8 cellular contexts compared by ENCODE assay signal in genomic region chr7:33905389-33906032, GRCh38. TPM values are rescaled to one million over a fixed set of nuclear protein-coding genes. Genes with fewer than 3 reads are reported as not detected.
A peak's percentile ranks its signal among the peaks of the same experiment; 100 is the strongest.
DNase-seq lines count a peak whose midpoint lies in the region; TF ChIP-seq lines count a peak whose summit lies in the region.

TSS of gene BMPER (plus strand) at chr7:33905539. CDS start at chr7:33905614, 75 bp downstream.

- H3K36me3 ChIP-seq in SK-N-MC (ENCODE audit: insufficient read depth, low read length) (no peaks in the 10 kb centered on the region), muscle layer of colon (ENCODE audit: insufficient read depth, low read length) (no peaks in the 10 kb centered on the region), urinary bladder (ENCODE audit: insufficient read depth) (no peaks in the 10 kb centered on the region)

- H3K4me1 ChIP-seq in muscle layer of colon (ENCODE audit: insufficient read depth, low read length) (peaks cover 5% of the 10 kb centered on the region), urinary bladder (ENCODE audit: insufficient read depth) (no peaks in the 10 kb centered on the region)

- POLR2A ChIA-PET in HEK293T (lab: Yijun Ruan, JAX), result interaction anchor here (1.0 to 2.2 kb wide), 9 partner anchors 11 to 843 kb away, joined by 3 to 13 read pairs (median 5); partner anchors contain the start of gene NT5C3A

- peaks cover 0 to 5% of the 10 kb centered on the region in 2 donors for H3K27me3 ChIP-seq in muscle layer of colon (ENCODE audit: control insufficient read depth in 1 of 2, insufficient read depth in 2 of 2, low read length in 2 of 2)

- 6% methylated on average over 42 of the region's 47 CpGs for WGBS in urinary bladder

- no peak within 1 kb of the TSS for H3K27ac ChIP-seq in SK-N-MC
- H3K27ac ChIP-seq in muscle layer of colon (ENCODE audit: low read depth, low read length), result no peak within 1 kb of the TSS
- peak within 1 kb of the TSS; percentile 74 for H3K27ac ChIP-seq in urinary bladder (ENCODE audit: low read depth)

- DNase-seq in AG20443 (ENCODE audit: low spot score) (peak; percentile 73), HEK293T (ENCODE audit: extremely low spot score) (peak; percentile 51), SK-N-MC (ENCODE audit: low read depth, low spot score) (no peak), epithelial cell of esophagus (ENCODE audit: low read depth) (peak; percentile 55), medulla oblongata (ENCODE audit: extremely low spot score) (no peak), T1000 (lab: John Stamatoyannopoulos, UW) (no peak)

- CTCF ChIA-PET in HEK293T (lab: Yijun Ruan, JAX), result interaction anchor here (1.2 to 1.6 kb wide), 4 partner anchors 10 to 190 kb away, joined by 3 to 13 read pairs (median 4); no protein-coding TSS in a partner anchor

- no peaks in the 10 kb centered on the region for H3K9me3 ChIP-seq in SK-N-MC (ENCODE audit: low read depth, low read length)
- no peaks in the 10 kb centered on the region for H3K9me3 ChIP-seq in muscle layer of colon (ENCODE audit: low read length)

- peak within 1 kb of the TSS; percentile 76 for H3K4me3 ChIP-seq in SK-N-MC
- peak within 1 kb of the TSS; percentile 47 for H3K4me3 ChIP-seq in epithelial cell of esophagus (ENCODE audit: low read length)
- peak within 1 kb of the TSS; percentile 35 to 79 for H3K4me3 ChIP-seq in muscle layer of colon (ENCODE audit: low read depth in 1 of 2, low read length in 2 of 2)
- H3K4me3 ChIP-seq in urinary bladder (ENCODE audit: low read depth, low read length), result peak within 1 kb of the TSS; percentile 61

- peak within 1 kb of the TSS; percentile 74 for H3K9ac ChIP-seq in SK-N-MC (ENCODE audit: insufficient read length)
- peak within 1 kb of the TSS; percentile 27 for H3K9ac ChIP-seq in muscle layer of colon (ENCODE audit: low read length)

- TF ChIP-seq CTCF in epithelial cell of esophagus (IDR thresholded peaks at IDR 0.05; ENCODE audit: insufficient read depth, low read depth, low read length, missing control alignments), result no peak

TF ChIP-seq in HEK293T, 16 proteins besides CTCF, POLR2A, EP300 and RAD21:
- TF ChIP-seq FOXK2 (IDR thresholded peaks at IDR 0.05), result no peak
TF ChIP-seq in HEK293T: peak in this region for 0.

RNA-seq across cellular contexts. Expression of gene BMPER, which starts in this region (rescaled TPM):
- 18.9 TPM for total RNA-seq in urinary bladder
- 3.5 TPM for polyA plus RNA-seq in urinary bladder

Comparison
In these comparisons a context has a peak if more than half of its experiments do, and no peak if none do; other contexts are left out.
1. DNase-seq: peak in AG20443 (single experiment), HEK293T (single experiment) and epithelial cell of esophagus (single experiment); none in SK-N-MC (single experiment), medulla oblongata (single experiment) and T1000 (single experiment).
2. Peak in every context shown above with its lines, with median percentiles within 50 percentile points of each other: H3K4me3 ChIP-seq.